10 cellular contexts compared by ENCODE assay signal in genomic region chr2:169038338-169038757, GRCh38. TPM values are rescaled to one million over a fixed set of nuclear protein-coding genes. Genes with fewer than 3 reads are reported as not detected.
DNase-seq lines count a peak whose midpoint lies in the region; ATAC-seq and TF ChIP-seq lines count a peak whose summit lies in the region.
"Had no signal": no experiment of that assay in that cellular context is flagged by ENCODE, and none has a peak within 500 bp of the region (broad histone marks: within the 10 kb centered on the region; RNA-seq: fewer than 3 reads in every experiment).

No MANE protein-coding gene starts in this region.

- H3K4me3 Mint-ChIP-seq in activated T-cell treated with anti-CD3 and anti-CD28 coated beads, Interleukin-2, amount 50 U/mL, for 72 hours, result peak overlapping the region in 1 of 2 donors; percentile 23
- no peak overlapping the region for H3K4me3 Mint-ChIP-seq in activated B cell treated with CpG ODN at 0.5 μM for 24 hours
- H3K4me3 Mint-ChIP-seq in stimulated activated naive CD8-positive, alpha-beta T cell treated with anti-CD3 and anti-CD28 coated beads, Interleukin-15, amount 100 ng/mL, for 72 hours, result no peak overlapping the region
- H3K4me3 Mint-ChIP-seq in CD4-positive, alpha-beta memory T cell, result no peak overlapping the region

- H3K36me3 Mint-ChIP-seq in activated T-cell treated with anti-CD3 and anti-CD28 coated beads, Interleukin-2, amount 50 U/mL, for 72 hours (ENCODE audit: insufficient read depth in 2 of 2), result peaks cover 12 to 14% of the 10 kb centered on the region in 2 donors
- H3K36me3 Mint-ChIP-seq in activated B cell treated with CpG ODN at 0.5 μM for 24 hours (ENCODE audit: low read depth), result no peaks in the 10 kb centered on the region
- peaks cover 3 to 4% of the 10 kb centered on the region in 2 donors for H3K36me3 Mint-ChIP-seq in CD4-positive, alpha-beta memory T cell

- peaks cover 12% of the 10 kb centered on the region for H3K4me1 Mint-ChIP-seq in activated T-cell treated with anti-CD3 and anti-CD28 coated beads, Interleukin-2, amount 50 U/mL, for 72 hours (ENCODE audit: low read depth)
- H3K4me1 Mint-ChIP-seq in activated B cell treated with CpG ODN at 0.5 μM for 24 hours, result peaks cover 22% of the 10 kb centered on the region
- H3K4me1 Mint-ChIP-seq in stimulated activated naive CD8-positive, alpha-beta T cell treated with anti-CD3 and anti-CD28 coated beads, Interleukin-15, amount 100 ng/mL, for 72 hours, result peaks cover 7% of the 10 kb centered on the region
- peaks cover 7 to 21% (median 15%) of the 10 kb centered on the region in 4 donors for H3K4me1 Mint-ChIP-seq in CD4-positive, alpha-beta memory T cell

- intact Hi-C loops in activated B cell treated with CpG ODN at 0.5 μM for 24 hours (cut with micrococcal nuclease), result no loop called here
- intact Hi-C loops in CD4-positive, alpha-beta memory T cell (cut with micrococcal nuclease), result no loop called here

- no peak for TF ChIP-seq CTCF in activated B cell treated with CpG ODN at 0.5 μM for 24 hours (IDR thresholded peaks at IDR 0.05)

- peak; percentile 69 to 73 for ATAC-seq in activated T-cell treated with anti-CD3 and anti-CD28 coated beads, Interleukin-2, amount 50 U/mL, for 72 hours (replicated peaks in 1 of 2)
- ATAC-seq in HG03139 (IDR thresholded peaks at IDR 0.05; ENCODE audit: unreplicated experiment), result peak; percentile 47
- peak; percentile 61 for ATAC-seq in activated B cell treated with CpG ODN at 0.5 μM for 24 hours (ENCODE audit: low read depth)
- ATAC-seq in stimulated activated naive CD8-positive, alpha-beta T cell treated with anti-CD3 and anti-CD28 coated beads, Interleukin-15, amount 100 ng/mL, for 72 hours, result peak; percentile 50

- H3K27me3 ChIP-seq in CD4-positive, alpha-beta memory T cell (ENCODE audit: insufficient read depth, low read length), result no peaks in the 10 kb centered on the region

- H3K9me3 Mint-ChIP-seq in activated T-cell treated with anti-CD3 and anti-CD28 coated beads, Interleukin-2, amount 50 U/mL, for 72 hours, result peaks cover 16 to 17% of the 10 kb centered on the region in 2 donors
- H3K9me3 Mint-ChIP-seq in activated B cell treated with CpG ODN at 0.5 μM for 24 hours, result peaks cover 19% of the 10 kb centered on the region
- H3K9me3 Mint-ChIP-seq in stimulated activated naive CD8-positive, alpha-beta T cell treated with anti-CD3 and anti-CD28 coated beads, Interleukin-15, amount 100 ng/mL, for 72 hours, result peaks cover 15 to 27% of the 10 kb centered on the region in 2 donors
- peaks cover 0 to 31% (median 18%) of the 10 kb centered on the region in 8 donors for H3K9me3 Mint-ChIP-seq in CD4-positive, alpha-beta memory T cell

- POLR2A ChIA-PET in activated B cell treated with CpG ODN at 0.5 μM for 24 hours (lab: Charles Lee), result interaction anchor here (0.7 kb wide), 1 partner anchor 94 kb away, joined by 7 read pairs; no protein-coding TSS in a partner anchor
- POLR2A ChIA-PET in CD4-positive, alpha-beta memory T cell (lab: Charles Lee; ENCODE audit: partially characterized antibody), result no interaction called here

- no peak overlapping the region for H3K27ac Mint-ChIP-seq in activated T-cell treated with anti-CD3 and anti-CD28 coated beads, Interleukin-2, amount 50 U/mL, for 72 hours
- H3K27ac Mint-ChIP-seq in activated B cell treated with CpG ODN at 0.5 μM for 24 hours, result peak overlapping the region; percentile 55
- no peak overlapping the region for H3K27ac Mint-ChIP-seq in stimulated activated naive CD8-positive, alpha-beta T cell treated with anti-CD3 and anti-CD28 coated beads, Interleukin-15, amount 100 ng/mL, for 72 hours
- H3K27ac Mint-ChIP-seq in CD4-positive, alpha-beta memory T cell, result no peak overlapping the region

- CTCF ChIA-PET in activated B cell treated with CpG ODN at 0.5 μM for 24 hours (lab: Charles Lee), result no interaction called here
- CTCF ChIA-PET in CD4-positive, alpha-beta memory T cell (lab: Charles Lee; ENCODE audit: partially characterized antibody), result no interaction called here

- no peaks in the 10 kb centered on the region for H3K36me3 ChIP-seq in CD4-positive, alpha-beta memory T cell (ENCODE audit: insufficient read depth, low read length)

- H3K4me3 ChIP-seq in CD4-positive, alpha-beta memory T cell (ENCODE audit: low read length in 2 of 2), result no peak overlapping the region

- no peak overlapping the region for H3K27ac ChIP-seq in CD4-positive, alpha-beta memory T cell (ENCODE audit: low read depth, low read length)

- DNase-seq in activated T-cell treated with anti-CD3 and anti-CD28 coated beads, Interleukin-2, amount 50 U/mL, for 72 hours, result no peak
- no peak for DNase-seq in activated T-cell treated with anti-CD3 and anti-CD28 coated beads for 4 hours
- no peak for DNase-seq in activated B cell treated with CpG ODN at 0.5 μM for 24 hours
- no peak for DNase-seq in stimulated activated naive CD8-positive, alpha-beta T cell treated with anti-CD3 and anti-CD28 coated beads, Interleukin-15, amount 100 ng/mL, for 72 hours
- no peak for DNase-seq in stimulated activated CD4-positive, alpha-beta T cell treated with anti-CD3 and anti-CD28 coated beads, Interleukin-4, amount 100 ng/mL, for 24 hours
- DNase-seq in Ammon's horn (ENCODE audit: low spot score), result no peak
- no peak for DNase-seq in CD4-positive, alpha-beta memory T cell

- H3K4me1 ChIP-seq in CD4-positive, alpha-beta memory T cell (ENCODE audit: insufficient read depth, low read length), result no peaks in the 10 kb centered on the region

- H3K9me3 ChIP-seq in CD4-positive, alpha-beta memory T cell (ENCODE audit: control insufficient read depth in 1 of 2, low read length in 2 of 2), result no peaks in the 10 kb centered on the region

- no peaks in the 10 kb centered on the region for H3K27me3 Mint-ChIP-seq in activated T-cell treated with anti-CD3 and anti-CD28 coated beads, Interleukin-2, amount 50 U/mL, for 72 hours (ENCODE audit: low read depth)
- no peaks in the 10 kb centered on the region for H3K27me3 Mint-ChIP-seq in activated B cell treated with CpG ODN at 0.5 μM for 24 hours
- no peaks in the 10 kb centered on the region for H3K27me3 Mint-ChIP-seq in stimulated activated naive CD8-positive, alpha-beta T cell treated with anti-CD3 and anti-CD28 coated beads, Interleukin-15, amount 100 ng/mL, for 72 hours
- peaks cover 0 to 2% of the 10 kb centered on the region in 2 donors for H3K27me3 Mint-ChIP-seq in CD4-positive, alpha-beta memory T cell

RNA-seq across cellular contexts. Expression of gene ABCB11, which starts 7.2 kb away (rescaled TPM):
- not detected for total RNA-seq in activated T-cell treated with anti-CD3 and anti-CD28 coated beads, Interleukin-2, amount 50 U/mL, for 72 hours
- 0.05 TPM in 1 of 2 replicates, not detected in the other for total RNA-seq in activated B cell treated with CpG ODN at 0.5 μM for 24 hours
- total RNA-seq in CD4-positive, alpha-beta memory T cell, result not detected
- not detected for polyA plus RNA-seq in CD4-positive, alpha-beta memory T cell
- total RNA-seq: RPMI7951 had no signal
- polyA plus RNA-seq: AG04450 had no signal

RNA-seq across cellular contexts. Expression of gene DHRS9, which starts 31.0 kb away (rescaled TPM):
- 1 to 10 TPM; 4.6 to 6.3 TPM for total RNA-seq in activated T-cell treated with anti-CD3 and anti-CD28 coated beads, Interleukin-2, amount 50 U/mL, for 72 hours
- total RNA-seq in activated B cell treated with CpG ODN at 0.5 μM for 24 hours, result 0.71 and 1.2 TPM in 2 replicates
- total RNA-seq in CD4-positive, alpha-beta memory T cell, result under 1 TPM; 0.32 to 0.44 TPM
- polyA plus RNA-seq in CD4-positive, alpha-beta memory T cell, result not detected
- total RNA-seq: RPMI7951 had no signal
- polyA plus RNA-seq: AG04450 had no signal
